ENCODE assay signal across 22 cellular contexts in genomic region chrX:63466690-63467089, GRCh38.
DNase-seq lines count a peak whose midpoint lies in the region; ATAC-seq and TF ChIP-seq lines count a peak whose summit lies in the region.
"Had no signal": no experiment of that assay in that cellular context is flagged by ENCODE, and none has a peak within 500 bp of the region (broad histone marks: within the 10 kb centered on the region; RNA-seq: fewer than 3 reads in every experiment).

No MANE protein-coding gene starts in this region.

- CTCF ChIA-PET in activated CD4-positive, alpha-beta memory T cell treated with anti-CD3 and anti-CD28 coated beads for 36 hours (lab: Charles Lee): no interaction called here

- POLR2A ChIA-PET in activated CD4-positive, alpha-beta memory T cell treated with anti-CD3 and anti-CD28 coated beads for 36 hours (lab: Charles Lee): no interaction called here

- H3K27me3 Mint-ChIP-seq in HFFc6 (ENCODE audit: insufficient read depth) (no peaks in the 10 kb centered on the region; the same call in 1 of the 2 replicates), natural killer cell (ENCODE audit: low read depth in 2 of 2) (no peaks in the 10 kb centered on the region)
- H3K27me3 Mint-ChIP-seq in activated CD4-positive, alpha-beta memory T cell treated with anti-CD3 and anti-CD28 coated beads for 36 hours: no peaks in the 10 kb centered on the region

- peaks cover 7% of the 10 kb centered on the region for H3K36me3 Mint-ChIP-seq in HFFc6 (ENCODE audit: low read depth)
- H3K36me3 Mint-ChIP-seq in activated CD4-positive, alpha-beta memory T cell treated with anti-CD3 and anti-CD28 coated beads for 36 hours: peaks cover 29% of the 10 kb centered on the region
- peaks cover 20% of the 10 kb centered on the region for H3K36me3 Mint-ChIP-seq in natural killer cell

- H3K4me1 Mint-ChIP-seq in HFFc6 (ENCODE audit: low read depth) (no peaks in the 10 kb centered on the region), natural killer cell (no peaks in the 10 kb centered on the region)
- H3K4me1 Mint-ChIP-seq in activated CD4-positive, alpha-beta memory T cell treated with anti-CD3 and anti-CD28 coated beads for 36 hours (ENCODE audit: low read depth): no peaks in the 10 kb centered on the region

- H3K9me3 ChIP-seq in WERI-Rb-1 (ENCODE audit: severe bottlenecking): no peaks in the 10 kb centered on the region
- H3K9me3 ChIP-seq: MG63, SJCRH30 had no signal

- H3K4me3 ChIP-seq in WERI-Rb-1 (ENCODE audit: low read depth, low read length): no peak overlapping the region
- no peak overlapping the region for H3K4me3 ChIP-seq in fibroblast of pulmonary artery (replicated peaks; ENCODE audit: low read depth, low read length)
- H3K4me3 ChIP-seq: K562, MG63, SJCRH30 had no signal

- DNase-seq in HFFc6 (no peak), WERI-Rb-1 (no peak), fibroblast of pulmonary artery (ENCODE audit: low read depth) (peak; percentile 1), natural killer cell (no peak), NCI-H1694 (lab: John Stamatoyannopoulos, UW) (no peak)
- DNase-seq in activated CD4-positive, alpha-beta memory T cell treated with anti-CD3 and anti-CD28 coated beads for 36 hours: no peak
- DNase-seq: C1 segment of cervical spinal cord, COR-L47, HCEC 1CT, MG63, NCI-H1105 treated with DMSO at 0.1 percent for 48 hours, NCI-H1930, NCI-H2171 treated with DMSO at 0.1 percent for 48 hours, NCI-H510A, SJCRH30, SW 1271 had no signal

- no peak overlapping the region for H3K4me3 Mint-ChIP-seq in HFFc6
- no peak overlapping the region for H3K4me3 Mint-ChIP-seq in activated CD4-positive, alpha-beta memory T cell treated with anti-CD3 and anti-CD28 coated beads for 36 hours
- no peak overlapping the region for H3K4me3 Mint-ChIP-seq in natural killer cell
- H3K4me3 Mint-ChIP-seq: T-helper 2 cell treated with Interferon-gamma antibody and Interleukin-4, amounts not matched to agents 5 μg/mL and 100 μg/mL, for 36 hours had no signal

- peaks cover 9% of the 10 kb centered on the region; the same call in 1 of the 2 replicates for H3K9me3 Mint-ChIP-seq in HFFc6
- peaks cover 11% of the 10 kb centered on the region for H3K9me3 Mint-ChIP-seq in activated CD4-positive, alpha-beta memory T cell treated with anti-CD3 and anti-CD28 coated beads for 36 hours
- H3K9me3 Mint-ChIP-seq in natural killer cell: peaks cover 2 to 3% of the 10 kb centered on the region in 2 donors
- H3K9me3 Mint-ChIP-seq: T-helper 2 cell treated with Interferon-gamma antibody and Interleukin-4, amounts not matched to agents 5 μg/mL and 100 μg/mL, for 36 hours had no signal

- intact Hi-C loops in activated CD4-positive, alpha-beta memory T cell treated with anti-CD3 and anti-CD28 coated beads for 36 hours (cut with micrococcal nuclease): no loop called here
- intact Hi-C loops in natural killer cell (cut with micrococcal nuclease): no loop called here

- no peaks in the 10 kb centered on the region for H3K27me3 ChIP-seq in WERI-Rb-1 (ENCODE audit: insufficient read depth, low read depth, severe bottlenecking)
- H3K27me3 ChIP-seq: MG63, SJCRH30 had no signal

- ATAC-seq in natural killer cell: no peak
- no peak for ATAC-seq in GM19324 (IDR thresholded peaks at IDR 0.05; ENCODE audit: low FRiP score, unreplicated experiment)
- ATAC-seq: K562 had no signal

- peak; percentile 18 for TF ChIP-seq CTCF in C4-2B (conservative IDR thresholded peaks at IDR 0.05)
- TF ChIP-seq CTCF in HFFc6 (IDR thresholded peaks at IDR 0.05): peak; percentile 22; the same call in 1 of the 2 replicates
- TF ChIP-seq CTCF in WERI-Rb-1 (IDR thresholded peaks at IDR 0.05; ENCODE audit: low read depth, low read length): 0 out of 2 replicates have a peak, but pooled peaks have one; percentile 16
- no peak for TF ChIP-seq CTCF in fibroblast of pulmonary artery (IDR thresholded peaks at IDR 0.05; ENCODE audit: low read length, missing control alignments)
- TF ChIP-seq CTCF in natural killer cell (IDR thresholded peaks at IDR 0.05): no peak

- H3K27ac ChIP-seq in C4-2B (no peak overlapping the region), WERI-Rb-1 (no peak overlapping the region)
- H3K27ac ChIP-seq: HL-60, RWPE1, SJCRH30 had no signal

- H3K27ac Mint-ChIP-seq in HFFc6: no peak overlapping the region
- H3K27ac Mint-ChIP-seq in activated CD4-positive, alpha-beta memory T cell treated with anti-CD3 and anti-CD28 coated beads for 36 hours: no peak overlapping the region
- H3K27ac Mint-ChIP-seq in natural killer cell: no peak overlapping the region
- H3K27ac Mint-ChIP-seq: T-helper 2 cell treated with Interferon-gamma antibody and Interleukin-4, amounts not matched to agents 5 μg/mL and 100 μg/mL, for 36 hours had no signal

- no peaks in the 10 kb centered on the region for H3K36me3 ChIP-seq in WERI-Rb-1
- H3K36me3 ChIP-seq: MG63, SJCRH30 had no signal

Comparison
In these comparisons a context has a peak if more than half of its experiments do, and no peak if none do; other contexts are left out.
1. CTCF ChIP-seq: peak in C4-2B (single experiment), HFFc6 (single experiment) and WERI-Rb-1 (single experiment); none in fibroblast of pulmonary artery (single experiment) and natural killer cell (single experiment).